13 cellular contexts compared by ENCODE assay signal in genomic region chr12:2963154-2963759, GRCh38. TPM values are rescaled to one million over a fixed set of nuclear protein-coding genes. Genes with fewer than 3 reads are reported as not detected.
A peak's percentile ranks its signal among the peaks of the same experiment; 100 is the strongest.
DNase-seq lines count a peak whose midpoint lies in the region; ATAC-seq and TF ChIP-seq lines count a peak whose summit lies in the region.
"Had no signal": no experiment of that assay in that cellular context is flagged by ENCODE, and none has a peak within 500 bp of the region (broad histone marks: within the 10 kb centered on the region; RNA-seq: fewer than 3 reads in every experiment).

No MANE protein-coding gene starts in this region.

- no peaks in the 10 kb centered on the region for H3K36me3 ChIP-seq in esophagus muscularis mucosa
- no peaks in the 10 kb centered on the region for H3K36me3 ChIP-seq in lung (ENCODE audit: control insufficient read depth in 2 of 2, insufficient read depth in 2 of 2, low read length in 2 of 2)
- H3K36me3 ChIP-seq in thyroid gland: no peaks in the 10 kb centered on the region

- WGBS in esophagus muscularis mucosa: 71% methylated on average over 9 of the region's 9 CpGs
- WGBS in lung, 2 donors: 61 to 63% methylated on average over 9 of the region's 9 CpGs
- WGBS in thyroid gland, 2 donors: 64% methylated on average over 9 of the region's 9 CpGs

- peaks cover 0 to 16% (median 0%) of the 10 kb centered on the region in 4 donors for H3K27me3 ChIP-seq in esophagus muscularis mucosa
- no peaks in the 10 kb centered on the region for H3K27me3 ChIP-seq in lung (ENCODE audit: control insufficient read depth, insufficient read depth)
- no peaks in the 10 kb centered on the region for H3K27me3 ChIP-seq in thyroid gland

- peak overlapping the region in 3 of 4 donors; percentile 48 to 67 (median 51) for H3K27ac ChIP-seq in esophagus muscularis mucosa (replicated peaks in 1 of 4)
- peak overlapping the region; percentile 67 to 78 for H3K27ac ChIP-seq in lung (ENCODE audit: low read depth in 1 of 2, low read length in 1 of 2)
- H3K27ac ChIP-seq in thyroid gland: peak overlapping the region; percentile 6 to 55 (median 28)

- H3K4me1 ChIP-seq in esophagus muscularis mucosa (peaks cover 21 to 44% (median 28%) of the 10 kb centered on the region in 4 donors), lung (ENCODE audit: control insufficient read depth in 2 of 2, insufficient read depth in 2 of 2, low read length in 2 of 2) (peaks cover 0 to 11% of the 10 kb centered on the region in 2 donors), thyroid gland (peaks cover 15 to 29% of the 10 kb centered on the region in 2 donors)

- H3K27me3 Mint-ChIP-seq in naive thymus-derived CD8-positive, alpha-beta T cell: peaks cover 19 to 60% (median 46%) of the 10 kb centered on the region in 5 donors

- H3K4me1 Mint-ChIP-seq in naive thymus-derived CD8-positive, alpha-beta T cell: peaks cover 10 to 21% (median 16%) of the 10 kb centered on the region in 4 donors

- no peak for TF ChIP-seq EP300 in esophagus muscularis mucosa (IDR thresholded peaks at IDR 0.05)

- no peak for ATAC-seq in lung (ENCODE audit: insufficient read depth, low FRiP score)
- ATAC-seq in naive thymus-derived CD8-positive, alpha-beta T cell: no peak
- ATAC-seq: effector memory CD8-positive, alpha-beta T cell; stimulated activated naive CD8-positive, alpha-beta T cell treated with anti-CD3 and anti-CD28 coated beads, Interleukin-15, Interleukin-2, amounts not matched to agents 100 U/mL and 50 U/mL, for 24 hours had no signal

- peaks cover 0 to 2% (median 0%) of the 10 kb centered on the region in 9 donors for H3K9me3 Mint-ChIP-seq in naive thymus-derived CD8-positive, alpha-beta T cell
- H3K9me3 Mint-ChIP-seq: activated B cell treated with CpG ODN at 0.5 μM for 24 hours; effector memory CD8-positive, alpha-beta T cell; natural killer cell had no signal

- H3K4me3 Mint-ChIP-seq in naive thymus-derived CD8-positive, alpha-beta T cell: no peak overlapping the region
- H3K4me3 Mint-ChIP-seq: activated B cell treated with CpG ODN at 0.5 μM for 24 hours; effector memory CD8-positive, alpha-beta T cell; natural killer cell had no signal

- H3K4me3 ChIP-seq in esophagus muscularis mucosa (peak overlapping the region in 1 of 4 donors; percentile 16), lung (no peak overlapping the region), thyroid gland (replicated peaks in 1 of 3) (no peak overlapping the region)

- intact Hi-C loops in esophagus muscularis mucosa (cut with DNase I) (no loop called here), thyroid gland (cut with DNase I) (no loop called here)

- DNase-seq in NCI-H69 (lab: John Stamatoyannopoulos, UW): peak; percentile 47
- no peak for DNase-seq in esophagus muscularis mucosa (ENCODE audit: extremely low spot score)
- no peak for DNase-seq in lung (ENCODE audit: low spot score)
- peak in 1 of 2 donors; percentile 44 for DNase-seq in thyroid gland
- DNase-seq in naive thymus-derived CD8-positive, alpha-beta T cell: no peak
- DNase-seq in NCI-H2107 treated with DMSO at 0.1 percent for 48 hours (lab: John Stamatoyannopoulos, UW; ENCODE audit: unreplicated experiment): no peak
- DNase-seq in mesenteric fat pad (ENCODE audit: low spot score): no peak
- DNase-seq: activated B cell treated with CpG ODN at 0.5 μM for 24 hours; anterior cingulate cortex; effector memory CD8-positive, alpha-beta T cell; natural killer cell; NCI-H226; stimulated activated naive CD8-positive, alpha-beta T cell treated with anti-CD3 and anti-CD28 coated beads, Interleukin-15, Interleukin-2, amounts not matched to agents 100 U/mL and 50 U/mL, for 24 hours had no signal

- TF ChIP-seq POLR2A in esophagus muscularis mucosa (IDR thresholded peaks at IDR 0.05; ENCODE audit: low read depth) (no peak), thyroid gland (IDR thresholded peaks at IDR 0.05) (no peak)

- no peaks in the 10 kb centered on the region for H3K9me3 ChIP-seq in esophagus muscularis mucosa
- H3K9me3 ChIP-seq in lung (ENCODE audit: control insufficient read depth in 2 of 2, insufficient read depth in 1 of 2, low read length in 1 of 2): no peaks in the 10 kb centered on the region
- no peaks in the 10 kb centered on the region for H3K9me3 ChIP-seq in thyroid gland

- POLR2A ChIA-PET in naive thymus-derived CD8-positive, alpha-beta T cell (lab: Charles Lee): no interaction called here

- H3K27ac Mint-ChIP-seq in naive thymus-derived CD8-positive, alpha-beta T cell: no peak overlapping the region
- H3K27ac Mint-ChIP-seq: activated B cell treated with CpG ODN at 0.5 μM for 24 hours; effector memory CD8-positive, alpha-beta T cell; natural killer cell had no signal

- peaks cover 0 to 2% (median 0%) of the 10 kb centered on the region in 3 donors for H3K36me3 Mint-ChIP-seq in naive thymus-derived CD8-positive, alpha-beta T cell
- H3K36me3 Mint-ChIP-seq: natural killer cell had no signal

- TF ChIP-seq CTCF in esophagus muscularis mucosa (IDR thresholded peaks at IDR 0.05): no peak
- no peak for TF ChIP-seq CTCF in lung (IDR thresholded peaks at IDR 0.05; ENCODE audit: control extremely low read depth, extremely low read depth)
- TF ChIP-seq CTCF in thyroid gland (IDR thresholded peaks at IDR 0.05): no peak

RNA-seq across cellular contexts. Expression of gene TEAD4, which starts 4.1 kb away (rescaled TPM):
- 10 to 100 TPM in 3 of 4 donors, 1 to 10 TPM in 1; 7.5 to 42.7 (median 28.0) TPM for total RNA-seq in esophagus muscularis mucosa
- total RNA-seq in lung: 10 to 100 TPM in 1 of 2 donors, 1 to 10 TPM in 1; 7.1 to 36.3 TPM
- 10 to 100 TPM; 24.0 to 33.7 TPM for polyA plus RNA-seq in lung
- 10 to 100 TPM; 28.5 to 50.9 (median 37.0) TPM for total RNA-seq in thyroid gland
- total RNA-seq in naive thymus-derived CD8-positive, alpha-beta T cell: not detected
- not detected for polyA plus RNA-seq in naive thymus-derived CD8-positive, alpha-beta T cell
- 19.2 TPM for total RNA-seq in mesenteric fat pad
- total RNA-seq: activated B cell treated with CpG ODN at 0.5 μM for 24 hours, natural killer cell had no signal

Comparison
In these comparisons a context has a peak if more than half of its experiments do, and no peak if none do; other contexts are left out.
1. RNA of gene TEAD4, which starts 4.1 kb away (total RNA-seq): 28.5 to 50.9 TPM in thyroid gland, 7.1 to 36.3 TPM in lung, 7.5 to 42.7 TPM in esophagus muscularis mucosa and 19.2 TPM in mesenteric fat pad (single experiment); not detected in naive thymus-derived CD8-positive, alpha-beta T cell; every median in the first group is over 4 times any median in the second.
2. Peak in every context shown above with its lines, with median percentiles within 50 percentile points of each other: H3K27ac ChIP-seq.